In genomic region chr1:145805057-145805456, GRCh38 we compare ENCODE assay signal across 13 cellular contexts.
"Had no signal": no experiment of that assay in that cellular context is flagged by ENCODE, and none has a peak within 500 bp of the region (broad histone marks: within the 10 kb centered on the region; RNA-seq: fewer than 3 reads in every experiment).

No MANE protein-coding gene starts in this region.

- ATAC-seq: activated T-helper 17 cell treated with anti-CD3 and anti-CD28 coated beads, Interleukin-2, amount 50 U/mL, for 72 hours; left lobe of liver; stimulated activated naive CD8-positive, alpha-beta T cell treated with anti-CD3 and anti-CD28 coated beads, Interleukin-15, amount 100 ng/mL, for 72 hours had no signal

- H3K36me3 ChIP-seq: uterus had no signal

- H3K9me3 ChIP-seq: uterus had no signal

- H3K27ac ChIP-seq: SK-N-MC, uterus had no signal

- DNase-seq: activated B cell treated with CpG ODN at 0.5 μM for 24 hours; activated CD4-positive, alpha-beta T cell treated with anti-CD3 and anti-CD28 coated beads, Interleukin-2, amount 10 ng/mL, durations not matched to agents 7 days and 5 days; activated naive CD4-positive, alpha-beta T cell treated with anti-CD3 and anti-CD28 coated beads for 36 hours; activated T-cell treated with anti-CD3 and anti-CD28 coated beads for 4 hours; head of caudate nucleus; natural killer cell; stimulated activated CD4-positive, alpha-beta T cell treated with anti-CD3 and anti-CD28 coated beads, Interleukin-4, amount 100 ng/mL, for 4 hours; stimulated activated naive CD8-positive, alpha-beta T cell treated with anti-CD3 and anti-CD28 coated beads, Interleukin-15, amount 100 ng/mL, for 72 hours; T-helper 1 cell; uterus had no signal

- H3K4me3 ChIP-seq: SK-N-MC, uterus had no signal

- H3K27me3 ChIP-seq: uterus had no signal
